In the genomic region with DNA sequence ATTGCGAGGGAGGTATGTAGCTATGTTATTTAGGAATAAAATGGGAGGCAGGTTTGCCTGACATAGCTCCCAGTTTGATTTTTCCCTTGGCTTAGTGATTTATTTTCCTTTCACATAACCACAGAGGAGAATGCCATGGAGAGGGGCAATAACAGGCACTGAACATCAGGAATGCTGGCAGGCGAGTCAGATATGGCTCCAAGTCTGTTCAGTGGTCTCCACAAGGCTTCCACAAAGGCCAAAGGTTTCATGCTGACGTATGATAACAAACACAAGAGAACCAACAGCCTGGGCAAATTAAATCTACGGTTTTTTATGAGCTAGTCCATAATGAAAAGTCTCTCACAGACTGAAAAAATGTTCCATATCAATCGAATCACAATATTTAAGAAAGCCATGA, we compare ENCODE assay signal across 1 cellular context.
TF ChIP-seq lines count a peak whose summit lies in the region.

No MANE protein-coding gene starts in this region.

TF ChIP-seq in HepG2, 621 proteins besides CTCF, POLR2A, EP300 and RAD21 (continued from another document):
- TF ChIP-seq, protein P1, sequence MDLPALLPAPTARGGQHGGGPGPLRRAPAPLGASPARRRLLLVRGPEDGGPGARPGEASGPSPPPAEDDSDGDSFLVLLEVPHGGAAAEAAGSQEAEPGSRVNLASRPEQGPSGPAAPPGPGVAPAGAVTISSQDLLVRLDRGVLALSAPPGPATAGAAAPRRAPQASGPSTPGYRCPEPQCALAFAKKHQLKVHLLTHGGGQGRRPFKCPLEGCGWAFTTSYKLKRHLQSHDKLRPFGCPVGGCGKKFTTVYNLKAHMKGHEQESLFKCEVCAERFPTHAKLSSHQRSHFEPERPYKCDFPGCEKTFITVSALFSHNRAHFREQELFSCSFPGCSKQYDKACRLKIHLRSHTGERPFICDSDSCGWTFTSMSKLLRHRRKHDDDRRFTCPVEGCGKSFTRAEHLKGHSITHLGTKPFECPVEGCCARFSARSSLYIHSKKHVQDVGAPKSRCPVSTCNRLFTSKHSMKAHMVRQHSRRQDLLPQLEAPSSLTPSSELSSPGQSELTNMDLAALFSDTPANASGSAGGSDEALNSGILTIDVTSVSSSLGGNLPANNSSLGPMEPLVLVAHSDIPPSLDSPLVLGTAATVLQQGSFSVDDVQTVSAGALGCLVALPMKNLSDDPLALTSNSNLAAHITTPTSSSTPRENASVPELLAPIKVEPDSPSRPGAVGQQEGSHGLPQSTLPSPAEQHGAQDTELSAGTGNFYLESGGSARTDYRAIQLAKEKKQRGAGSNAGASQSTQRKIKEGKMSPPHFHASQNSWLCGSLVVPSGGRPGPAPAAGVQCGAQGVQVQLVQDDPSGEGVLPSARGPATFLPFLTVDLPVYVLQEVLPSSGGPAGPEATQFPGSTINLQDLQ (CRISPR knock-in tag; IDR thresholded peaks at IDR 0.05), result no peak
- TF ChIP-seq, protein P2, sequence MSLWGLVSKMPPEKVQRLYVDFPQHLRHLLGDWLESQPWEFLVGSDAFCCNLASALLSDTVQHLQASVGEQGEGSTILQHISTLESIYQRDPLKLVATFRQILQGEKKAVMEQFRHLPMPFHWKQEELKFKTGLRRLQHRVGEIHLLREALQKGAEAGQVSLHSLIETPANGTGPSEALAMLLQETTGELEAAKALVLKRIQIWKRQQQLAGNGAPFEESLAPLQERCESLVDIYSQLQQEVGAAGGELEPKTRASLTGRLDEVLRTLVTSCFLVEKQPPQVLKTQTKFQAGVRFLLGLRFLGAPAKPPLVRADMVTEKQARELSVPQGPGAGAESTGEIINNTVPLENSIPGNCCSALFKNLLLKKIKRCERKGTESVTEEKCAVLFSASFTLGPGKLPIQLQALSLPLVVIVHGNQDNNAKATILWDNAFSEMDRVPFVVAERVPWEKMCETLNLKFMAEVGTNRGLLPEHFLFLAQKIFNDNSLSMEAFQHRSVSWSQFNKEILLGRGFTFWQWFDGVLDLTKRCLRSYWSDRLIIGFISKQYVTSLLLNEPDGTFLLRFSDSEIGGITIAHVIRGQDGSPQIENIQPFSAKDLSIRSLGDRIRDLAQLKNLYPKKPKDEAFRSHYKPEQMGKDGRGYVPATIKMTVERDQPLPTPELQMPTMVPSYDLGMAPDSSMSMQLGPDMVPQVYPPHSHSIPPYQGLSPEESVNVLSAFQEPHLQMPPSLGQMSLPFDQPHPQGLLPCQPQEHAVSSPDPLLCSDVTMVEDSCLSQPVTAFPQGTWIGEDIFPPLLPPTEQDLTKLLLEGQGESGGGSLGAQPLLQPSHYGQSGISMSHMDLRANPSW (CRISPR knock-in tag; IDR thresholded peaks at IDR 0.05; ENCODE audit: borderline replicate concordance), result no peak
